8 cellular contexts compared by ENCODE assay signal in genomic region chr5:64612349-64612961, GRCh38.
DNase-seq lines count a peak whose midpoint lies in the region; ATAC-seq, FAIRE-seq and TF ChIP-seq lines count a peak whose summit lies in the region.

No MANE protein-coding gene starts in this region.

- TF ChIP-seq RAD21 in GM12878 (IDR thresholded peaks at IDR 0.05; ENCODE audit: insufficient read depth, low read depth, low read length): peak; percentile 90

- H2AFZ ChIP-seq in GM12878 (ENCODE audit: control insufficient read depth, low read depth, low read length): no peak overlapping the region

- no peak overlapping the region for H3K4me2 ChIP-seq in GM12878 (ENCODE audit: control insufficient read depth, insufficient read depth)

- peak; percentile 80 for DNase-seq in DMS53 (lab: John Stamatoyannopoulos, UW)
- peak; percentile 25 for DNase-seq in NCI-H146 treated with DMSO at 0.1 percent for 48 hours (lab: John Stamatoyannopoulos, UW; ENCODE audit: unreplicated experiment)
- DNase-seq in GM12878 (ENCODE audit: low read depth, low spot score): no peak
- DNase-seq in iPS DF 6.9 (ENCODE audit: low read depth, low spot score): peak; percentile 50
- DNase-seq in thoracic aorta (ENCODE audit: low spot score): no peak
- DNase-seq in T-helper 9 cell: no peak
- DNase-seq in stimulated activated CD4-positive, alpha-beta T cell treated with anti-CD3 and anti-CD28 coated beads, Interleukin-2, amount 100 ng/mL, for 24 hours: no peak

- H3K4me1 ChIP-seq in GM12878 (ENCODE audit: control insufficient read depth, insufficient read depth, low read length) (no peaks in the 10 kb centered on the region), iPS DF 6.9 (ENCODE audit: control insufficient read depth, insufficient read depth, low read length) (no peaks in the 10 kb centered on the region), thoracic aorta (ENCODE audit: control insufficient read depth in 1 of 2, low read depth in 2 of 2) (peaks cover 0 to 5% of the 10 kb centered on the region in 2 donors)

- peak; percentile 78 for FAIRE-seq in GM12878 (lab: Jason Lieb, UNC)

- ATAC-seq in GM21423 (IDR thresholded peaks at IDR 0.05; ENCODE audit: unreplicated experiment): peak; percentile 41
- peak; percentile 72 for ATAC-seq in GM12878
- no peak for ATAC-seq in thoracic aorta (ENCODE audit: insufficient number of reproducible peaks, low FRiP score, low read depth)

- TF ChIP-seq EP300 in GM12878 (IDR thresholded peaks at IDR 0.05; ENCODE audit: borderline replicate concordance in 1 of 2, control insufficient read depth in 1 of 2, low read depth in 2 of 2, low read length in 2 of 2): no peak

- BruUV-seq in GM12878 (replicated peaks; lab: Mats Ljungman, UMichigan): no TSS peak

- H4K20me1 ChIP-seq in GM12878 (ENCODE audit: control insufficient read depth, insufficient read depth): no peaks in the 10 kb centered on the region

- 20% methylated on average over 5 of the region's 5 CpGs for WGBS in GM12878 (ENCODE audit: insufficient coverage, insufficient replicate concordance, low lambda C conversion rate, missing lambda C conversion rate)
- WGBS in iPS DF 6.9 (ENCODE audit: insufficient coverage, insufficient read length): no CpG with 5 or more reads among the region's 5 CpGs

- in situ Hi-C loops in GM12878 (cut with MboI): loop anchor here (5.0 kb wide), 1 partner anchor 460 kb away; no protein-coding TSS in a partner anchor

- no peak overlapping the region for H3K9ac ChIP-seq in GM12878 (ENCODE audit: control insufficient read depth, insufficient read depth, low read length)

- intact Hi-C loops in GM12878 (cut with micrococcal nuclease; ENCODE audit: unreplicated experiment): loop anchor here (1.0 to 5.0 kb wide), 5 partner anchors 227 to 1210 kb away; no protein-coding TSS in a partner anchor

- TF ChIP-seq CTCF in GM12878 (IDR thresholded peaks at IDR 0.05 in 2 of 3, conservative IDR thresholded peaks at IDR 0.05 in 1 of 3; ENCODE audit: control insufficient read depth in 2 of 3, extremely low read depth in 1 of 3, insufficient read depth in 1 of 3, low read depth in 3 of 3, low read length in 3 of 3): peak; percentile 65 to 80 (median 67)
- TF ChIP-seq CTCF in thoracic aorta (IDR thresholded peaks at IDR 0.05): peak; percentile 70

- no peak for TF ChIP-seq POLR2A in GM12878 (IDR thresholded peaks at IDR 0.05; ENCODE audit: low read depth, low read length)

- H3K27ac ChIP-seq in GM12878 (ENCODE audit: control insufficient read depth, insufficient read depth) (no peak overlapping the region), iPS DF 6.9 (ENCODE audit: low read length) (no peak overlapping the region), thoracic aorta (no peak overlapping the region)

- H3K4me3 ChIP-seq in GM12878 (no peak overlapping the region), iPS DF 6.9 (ENCODE audit: low read length) (no peak overlapping the region), thoracic aorta (no peak overlapping the region)

- POLR2A ChIA-PET in GM12878 (lab: Charles Lee): interaction anchor here (1.0 kb wide), 1 partner anchor 266 kb away, joined by 8 read pairs; no protein-coding TSS in a partner anchor

- H3K9me3 ChIP-seq in GM12878 (replicated peaks; ENCODE audit: control insufficient read depth, insufficient read depth, low read length) (no peaks in the 10 kb centered on the region), iPS DF 6.9 (ENCODE audit: control insufficient read depth, insufficient read depth, low read length) (no peaks in the 10 kb centered on the region), thoracic aorta (no peaks in the 10 kb centered on the region)

- H3K27me3 ChIP-seq in GM12878 (replicated peaks in 1 of 2; ENCODE audit: control insufficient read depth in 2 of 2, insufficient read depth in 2 of 2, low read length in 1 of 2): no peaks in the 10 kb centered on the region
- H3K27me3 ChIP-seq in iPS DF 6.9 (ENCODE audit: control insufficient read depth, insufficient read depth, low read length): no peaks in the 10 kb centered on the region
- H3K27me3 ChIP-seq in thoracic aorta (replicated peaks; ENCODE audit: insufficient read depth): no peaks in the 10 kb centered on the region

- RAD21 ChIA-PET in GM12878 (lab: Charles Lee; ENCODE audit: unreplicated experiment): interaction anchor here (0.8 to 8.2 kb wide), 26 partner anchors 9 to 538 kb away, joined by 3 to 107 read pairs (median 4); partner anchors contain the start of gene RGS7BP

- no peaks in the 10 kb centered on the region for H3K79me2 ChIP-seq in GM12878 (ENCODE audit: control insufficient read depth, insufficient read depth, low read length)

- CTCF ChIA-PET in GM12878 (lab: Yijun Ruan, JAX): interaction anchor here (0.7 to 9.2 kb wide), 40 partner anchors 9 to 1211 kb away, joined by 3 to 154 read pairs (median 4); no protein-coding TSS in a partner anchor

- H3K36me3 ChIP-seq in GM12878 (ENCODE audit: control insufficient read depth in 2 of 2, insufficient read depth in 2 of 2, low read length in 1 of 2) (no peaks in the 10 kb centered on the region), iPS DF 6.9 (ENCODE audit: control insufficient read depth, insufficient read depth, low read length) (no peaks in the 10 kb centered on the region), thoracic aorta (no peaks in the 10 kb centered on the region)

- SMC1A ChIA-PET in GM12878 (lab: Charles Lee; ENCODE audit: uncharacterized antibody, unreplicated experiment): interaction anchor here (0.7 to 9.8 kb wide), 29 partner anchors 10 to 871 kb away, joined by 3 to 121 read pairs (median 5); no protein-coding TSS in a partner anchor

TF ChIP-seq in GM12878, 131 proteins besides CTCF, POLR2A, EP300 and RAD21 (continues in another document):
- no peak for TF ChIP-seq NKRF (conservative IDR thresholded peaks at IDR 0.05)
- peak; percentile 69 for TF ChIP-seq SMC3 (IDR thresholded peaks at IDR 0.05; ENCODE audit: borderline replicate concordance, low read length)
- TF ChIP-seq IRF4 (IDR thresholded peaks at IDR 0.05; ENCODE audit: low read depth, low read length): no peak
- TF ChIP-seq SUZ12 (IDR thresholded peaks at IDR 0.05; ENCODE audit: unreplicated experiment): no peak
- no peak for TF ChIP-seq TBL1XR1 (IDR thresholded peaks at IDR 0.05; ENCODE audit: low read depth, low read length)
- no peak for TF ChIP-seq ZNF274 (IDR thresholded peaks at IDR 0.05; ENCODE audit: insufficient read depth, insufficient read length)
- TF ChIP-seq FOXK2 (IDR thresholded peaks at IDR 0.05): no peak
- TF ChIP-seq, protein P1, sequence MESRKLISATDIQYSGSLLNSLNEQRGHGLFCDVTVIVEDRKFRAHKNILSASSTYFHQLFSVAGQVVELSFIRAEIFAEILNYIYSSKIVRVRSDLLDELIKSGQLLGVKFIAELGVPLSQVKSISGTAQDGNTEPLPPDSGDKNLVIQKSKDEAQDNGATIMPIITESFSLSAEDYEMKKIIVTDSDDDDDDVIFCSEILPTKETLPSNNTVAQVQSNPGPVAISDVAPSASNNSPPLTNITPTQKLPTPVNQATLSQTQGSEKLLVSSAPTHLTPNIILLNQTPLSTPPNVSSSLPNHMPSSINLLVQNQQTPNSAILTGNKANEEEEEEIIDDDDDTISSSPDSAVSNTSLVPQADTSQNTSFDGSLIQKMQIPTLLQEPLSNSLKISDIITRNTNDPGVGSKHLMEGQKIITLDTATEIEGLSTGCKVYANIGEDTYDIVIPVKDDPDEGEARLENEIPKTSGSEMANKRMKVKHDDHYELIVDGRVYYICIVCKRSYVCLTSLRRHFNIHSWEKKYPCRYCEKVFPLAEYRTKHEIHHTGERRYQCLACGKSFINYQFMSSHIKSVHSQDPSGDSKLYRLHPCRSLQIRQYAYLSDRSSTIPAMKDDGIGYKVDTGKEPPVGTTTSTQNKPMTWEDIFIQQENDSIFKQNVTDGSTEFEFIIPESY (IDR thresholded peaks at IDR 0.05): 0 out of 2 replicates have a peak, but pooled peaks have one; percentile 48
- no peak for TF ChIP-seq RBBP5 (conservative IDR thresholded peaks at IDR 0.05)
- TF ChIP-seq FOS (IDR thresholded peaks at IDR 0.05; ENCODE audit: borderline replicate concordance, extremely low read depth, insufficient read length): no peak
- no peak for TF ChIP-seq CHD2 (IDR thresholded peaks at IDR 0.05; ENCODE audit: borderline replicate concordance, low read depth, low read length)
- no peak for TF ChIP-seq USF1 (IDR thresholded peaks at IDR 0.05; ENCODE audit: borderline replicate concordance, extremely low read length, insufficient read depth, low read depth, low read length)
- no peak for TF ChIP-seq BHLHE40 (IDR thresholded peaks at IDR 0.05; ENCODE audit: borderline replicate concordance in 1 of 2, low read depth in 2 of 2, low read length in 1 of 2)
- TF ChIP-seq SMAD1 (IDR thresholded peaks at IDR 0.05; ENCODE audit: low read depth, partially characterized antibody): no peak

Comparison
In these comparisons a context has a peak if more than half of its experiments do, and no peak if none do; other contexts are left out.
1. DNase-seq: peak in DMS53 (single experiment), NCI-H146 treated with DMSO at 0.1 percent for 48 hours (single experiment) and iPS DF 6.9 (single experiment); none in GM12878 (single experiment), thoracic aorta (single experiment), T-helper 9 cell (single experiment) and stimulated activated CD4-positive, alpha-beta T cell treated with anti-CD3 and anti-CD28 coated beads, Interleukin-2, amount 100 ng/mL, for 24 hours (0 of 2).